ENCODE assay signal across 17 cellular contexts in genomic region chr12:109767456-109767855, GRCh38. TPM values are rescaled to one million over a fixed set of nuclear protein-coding genes. Genes with fewer than 3 reads are reported as not detected.
DNase-seq lines count a peak whose midpoint lies in the region; ATAC-seq, FAIRE-seq and TF ChIP-seq lines count a peak whose summit lies in the region.
"Had no signal": no experiment of that assay in that cellular context is flagged by ENCODE, and none has a peak within 500 bp of the region (broad histone marks: within the 10 kb centered on the region; RNA-seq: fewer than 3 reads in every experiment).

No MANE protein-coding gene starts in this region.

- no peaks in the 10 kb centered on the region for H3K27me3 Mint-ChIP-seq in chondrocyte (ENCODE audit: low read depth)
- H3K27me3 Mint-ChIP-seq: B cell; CD4-positive, CD25-positive, alpha-beta regulatory T cell had no signal

- no peak for FAIRE-seq in urothelium cell line (lab: Jason Lieb, UNC)
- FAIRE-seq: GM12892 had no signal

- no peaks in the 10 kb centered on the region for H3K4me1 Mint-ChIP-seq in chondrocyte (ENCODE audit: low read depth)
- H3K4me1 Mint-ChIP-seq: B cell; CD4-positive, CD25-positive, alpha-beta regulatory T cell had no signal

- peaks cover 4% of the 10 kb centered on the region for H3K9me3 Mint-ChIP-seq in chondrocyte (ENCODE audit: low read depth)
- H3K9me3 Mint-ChIP-seq: GM23338 had no signal

- DNase-seq in cardiac septum (ENCODE audit: low spot score) (peak; percentile 24), Right ventricle myocardium inferior (ENCODE audit: missing footprints) (no peak), chondrocyte (ENCODE audit: low spot score) (peak; percentile 3), myocyte (ENCODE audit: low read depth) (peak; percentile 51), urothelium cell line (ENCODE audit: low spot score) (no peak)
- DNase-seq: CD4-positive, CD25-positive, alpha-beta regulatory T cell; GF-D8; KBM-7; NCI-H1436; NCI-H2029; NCI-H2227 treated with DMSO at 0.1 percent for 48 hours; NCI-H524 treated with DMSO at 0.1 percent for 48 hours had no signal

- ATAC-seq in Right ventricle myocardium inferior (no peak), HG03354 (IDR thresholded peaks at IDR 0.05; ENCODE audit: poor library complexity, severe bottlenecking, unreplicated experiment) (no peak), HG03159 (IDR thresholded peaks at IDR 0.05; ENCODE audit: unreplicated experiment) (no peak)
- ATAC-seq: GM23338 had no signal

- intact Hi-C loops in cardiac septum (cut with DNase I): no loop called here
- intact Hi-C loops in Right ventricle myocardium inferior (cut with DNase I): no loop called here

- TF ChIP-seq CTCF in chondrocyte (IDR thresholded peaks at IDR 0.05): no peak

- peaks cover 3% of the 10 kb centered on the region for H3K36me3 Mint-ChIP-seq in chondrocyte (ENCODE audit: low read depth)
- H3K36me3 Mint-ChIP-seq: CD4-positive, CD25-positive, alpha-beta regulatory T cell had no signal

- no peak overlapping the region for H3K27ac Mint-ChIP-seq in chondrocyte (ENCODE audit: unreplicated experiment)
- H3K27ac Mint-ChIP-seq: B cell; CD4-positive, CD25-positive, alpha-beta regulatory T cell; GM23338 had no signal

- H3K4me3 Mint-ChIP-seq in chondrocyte (ENCODE audit: unreplicated experiment): no peak overlapping the region
- H3K4me3 Mint-ChIP-seq: B cell; CD4-positive, CD25-positive, alpha-beta regulatory T cell; GM23338 had no signal

RNA-seq across cellular contexts. Expression of gene FAM222A, which starts 53.8 kb away (rescaled TPM):
- total RNA-seq in cardiac septum: 7.8 TPM
- 27.4 TPM for total RNA-seq in Right ventricle myocardium inferior
- total RNA-seq in chondrocyte: 1.0 to 1.5 TPM (median 1.2 TPM) in 3 replicates
- 5.7 and 9.1 TPM in 2 replicates for total RNA-seq in myocyte
- 1.9 TPM for polyA plus RNA-seq in myocyte (2012)

Comparison
In these comparisons a context has a peak if more than half of its experiments do, and no peak if none do; other contexts are left out.
1. DNase-seq: peak in cardiac septum (single experiment), chondrocyte (single experiment) and myocyte (single experiment); none in Right ventricle myocardium inferior (single experiment) and urothelium cell line (single experiment).